Comparison of ENCODE assay signal across 8 cellular contexts in genomic region chr7:151410405-151411390, GRCh38. TPM values are rescaled to one million over a fixed set of nuclear protein-coding genes. Genes with fewer than 3 reads are reported as not detected.
DNase-seq lines count a peak whose midpoint lies in the region; ATAC-seq, FAIRE-seq and TF ChIP-seq lines count a peak whose summit lies in the region.
"Had no signal": no experiment of that assay in that cellular context is flagged by ENCODE, and none has a peak within 500 bp of the region (broad histone marks: within the 10 kb centered on the region; RNA-seq: fewer than 3 reads in every experiment).

No MANE protein-coding gene starts in this region.

- H4K5ac ChIP-seq in IMR-90 (ENCODE audit: low read depth, low read length) = no peak overlapping the region

- peaks cover 72% of the 10 kb centered on the region for H3K27me3 ChIP-seq in IMR-90 (ENCODE audit: control insufficient read depth, insufficient read depth, low read length)
- H3K27me3 ChIP-seq in small intestine (ENCODE audit: control insufficient read depth in 2 of 2, insufficient read depth in 2 of 2, low read length in 2 of 2) = peaks cover 4 to 7% of the 10 kb centered on the region in 2 donors

- H3K18ac ChIP-seq in IMR-90 (ENCODE audit: low read depth, low read length) = no peak overlapping the region; the same call in 1 of the 2 replicates

- no peak overlapping the region for H3K56ac ChIP-seq in IMR-90 (ENCODE audit: extremely low read depth, insufficient read depth, low read length)

- TF ChIP-seq CTCF in IMR-90 (conservative IDR thresholded peaks at IDR 0.05; ENCODE audit: low read depth, low read length) = no peak

- no peak for TF ChIP-seq POLR2A in IMR-90 (IDR thresholded peaks at IDR 0.05; ENCODE audit: low read depth, low read length)

- no peak overlapping the region for H4K8ac ChIP-seq in IMR-90 (ENCODE audit: low read depth in 2 of 2, low read length in 2 of 2)

- H2AFZ ChIP-seq in IMR-90 (replicated peaks; ENCODE audit: low read length, poor library complexity) = peak overlapping the region; percentile 72

- POLR2A ChIA-PET in IMR-90 (lab: Charles Lee; ENCODE audit: unreplicated experiment) = no interaction called here

- CTCF ChIA-PET in IMR-90 (lab: Yijun Ruan, JAX) = interaction anchor here (0.6 kb wide), 1 partner anchor 70 kb away, joined by 4 read pairs; no protein-coding TSS in a partner anchor

- H3K4me1 ChIP-seq in IMR-90 (ENCODE audit: control insufficient read depth, insufficient read depth, low read length) = no peaks in the 10 kb centered on the region
- H3K4me1 ChIP-seq in small intestine (ENCODE audit: control insufficient read depth in 2 of 2, insufficient read depth in 1 of 2, low read depth in 1 of 2, low read length in 1 of 2) = peaks cover 0 to 5% of the 10 kb centered on the region in 2 donors

- intact Hi-C loops in IMR-90 (cut with micrococcal nuclease) = no loop called here

- H3K4ac ChIP-seq in IMR-90 (ENCODE audit: low read depth, low read length) = no peak overlapping the region

- WGBS in IMR-90 (ENCODE audit: extremely low coverage in 2 of 2, insufficient read length in 1 of 2), 2 experiments = 6% methylated on average over 12 of the region's 55 CpGs; no CpG with 5 or more reads in 1 of the 2 experiments
- WGBS in small intestine, 3 donors = 23 to 28% (median 26%) methylated on average over 50 to 55 of the region's 55 CpGs

- peak overlapping the region; percentile 36 for H3K4me3 ChIP-seq in IMR-90 (ENCODE audit: insufficient read depth, low read depth, low read length)
- H3K4me3 ChIP-seq in small intestine (ENCODE audit: low read depth in 1 of 2, low read length in 2 of 2) = peak overlapping the region; percentile 36 to 38

- H3K36me3 ChIP-seq in IMR-90 (ENCODE audit: control insufficient read depth, insufficient read depth, low read length) (no peaks in the 10 kb centered on the region), small intestine (ENCODE audit: control insufficient read depth in 2 of 2, insufficient read depth in 2 of 2, low read length in 2 of 2) (no peaks in the 10 kb centered on the region)

- H3K9me1 ChIP-seq in IMR-90 (ENCODE audit: insufficient read depth, low read length) = 0 out of 2 replicates have a peak, but pooled peaks cover 3% of the 10 kb centered on the region

- peak; percentile 75 for ATAC-seq in IMR-90 (ENCODE audit: low read depth)
- ATAC-seq in GM18868 (IDR thresholded peaks at IDR 0.05; ENCODE audit: unreplicated experiment) = no peak
- ATAC-seq in GM18502 (IDR thresholded peaks at IDR 0.05; ENCODE audit: poor library complexity, unreplicated experiment) = no peak
- ATAC-seq in HG03139 (IDR thresholded peaks at IDR 0.05; ENCODE audit: unreplicated experiment) = no peak

- H3K9ac ChIP-seq in IMR-90 (ENCODE audit: low read depth, low read length) = peak overlapping the region; percentile 24; the same call in 1 of the 2 replicates

- no peak overlapping the region for H2BK120ac ChIP-seq in IMR-90 (ENCODE audit: low read depth, low read length)

- H3K79me1 ChIP-seq in IMR-90 (ENCODE audit: low read depth in 1 of 2, low read length in 2 of 2) = no peaks in the 10 kb centered on the region

- H4K20me1 ChIP-seq in IMR-90 (ENCODE audit: insufficient read depth, low read length) = no peaks in the 10 kb centered on the region

- H2BK15ac ChIP-seq in IMR-90 (ENCODE audit: low read depth, low read length) = no peak overlapping the region

- no peak overlapping the region for H4K91ac ChIP-seq in IMR-90 (ENCODE audit: insufficient read depth, low read depth, low read length)

- H3K4me2 ChIP-seq in IMR-90 (ENCODE audit: low read depth, low read length) = peak overlapping the region; percentile 37; the same call in 1 of the 2 replicates

- no peak overlapping the region for H3K14ac ChIP-seq in IMR-90 (replicated peaks; ENCODE audit: low read depth, low read length)

- no TSS peak for BruUV-seq in IMR-90 (replicated peaks; lab: Mats Ljungman, UMichigan)

- H3K9me3 ChIP-seq in IMR-90 (ENCODE audit: control insufficient read depth, insufficient read depth, low read length) (no peaks in the 10 kb centered on the region; the same call in 1 of the 2 replicates), small intestine (ENCODE audit: control insufficient read depth, low read depth) (no peaks in the 10 kb centered on the region)

- no peak overlapping the region for H2BK5ac ChIP-seq in IMR-90 (ENCODE audit: low read depth, low read length, poor library complexity, severe bottlenecking)

- in situ Hi-C loops in IMR-90 (cut with MboI; ENCODE audit: low sequenced_read_pairs) = no loop called here

- dilution Hi-C loops in IMR-90 (cut with HindIII; ENCODE audit: low sequenced_read_pairs, unreplicated experiment) = no loop called here

- no peak overlapping the region for H3K23ac ChIP-seq in IMR-90 (ENCODE audit: low read depth, low read length)

- DNase-seq in IMR-90 (no peak), amniotic epithelial cell (ENCODE audit: low read depth) (peak; percentile 58), iPS-NIHi11 (ENCODE audit: low spot score) (peak; percentile 82), small intestine (no peak)

- no peak overlapping the region for H2BK20ac ChIP-seq in IMR-90 (ENCODE audit: low read depth, low read length)

- no peak for FAIRE-seq in small intestine (lab: Jason Lieb, UNC)

- H3K27ac ChIP-seq in IMR-90 (ENCODE audit: insufficient read depth, low read length) (no peak overlapping the region), small intestine (ENCODE audit: low read depth in 1 of 2, low read length in 1 of 2) (no peak overlapping the region)

- no peak overlapping the region for H2AK5ac ChIP-seq in IMR-90 (ENCODE audit: low read depth, low read length)

- H2AK9ac ChIP-seq in IMR-90 (replicated peaks; ENCODE audit: low read depth, low read length, poor library complexity) = peak overlapping the region; percentile 8

- TF ChIP-seq RAD21 in IMR-90 (IDR thresholded peaks at IDR 0.05; ENCODE audit: low read length) = no peak

TF ChIP-seq in IMR-90, 13 proteins besides CTCF, POLR2A, EP300 and RAD21:
- TF ChIP-seq RFX5 (IDR thresholded peaks at IDR 0.05; ENCODE audit: low read depth, low read length) (no peak), SMC3 (IDR thresholded peaks at IDR 0.05; ENCODE audit: low read depth, low read length) (no peak), MXI1 (IDR thresholded peaks at IDR 0.05; ENCODE audit: borderline replicate concordance, low read depth, low read length) (no peak), BHLHE40 (IDR thresholded peaks at IDR 0.05; ENCODE audit: low read depth, low read length) (no peak), RCOR1 (IDR thresholded peaks at IDR 0.05; ENCODE audit: insufficient replicate concordance, low read length) (no peak), CHD1 (IDR thresholded peaks at IDR 0.05; ENCODE audit: low read depth, low read length) (no peak), MAFK (IDR thresholded peaks at IDR 0.05; ENCODE audit: low read depth, low read length) (no peak), MAZ (IDR thresholded peaks at IDR 0.05; ENCODE audit: borderline replicate concordance, low read depth, low read length) (no peak), ELK1 (IDR thresholded peaks at IDR 0.05; ENCODE audit: borderline replicate concordance, low read depth, low read length) (no peak), NFE2L2 (IDR thresholded peaks at IDR 0.05; ENCODE audit: low read depth, low read length) (no peak), USF2 (IDR thresholded peaks at IDR 0.05; ENCODE audit: low read depth, low read length) (no peak)

RNA-seq across cellular contexts. Expression of gene WDR86, which starts 0.9 kb away (rescaled TPM):
- not detected in 2 replicates for total RNA-seq in IMR-90 (2012; rRNA removed)
- polyA plus RNA-seq in IMR-90 (2012; rRNA removed) = not detected in 2 replicates
- polyA plus RNA-seq in IMR-90 (2012; cell fraction: cytosol; rRNA removed) = 0.11 TPM in 1 of 2 replicates, not detected in the other
- polyA plus RNA-seq in IMR-90 (2012; cell fraction: nucleus; rRNA removed; ENCODE audit: low replicate concordance) = 0.39 and 0.52 TPM in 2 replicates
- 1 to 10 TPM in 2 of 3 donors, not detected in 1; 1.1 to 1.8 TPM for polyA plus RNA-seq in small intestine

RNA-seq across cellular contexts. Expression of gene CRYGN, which starts 29.2 kb away (rescaled TPM):
- total RNA-seq in IMR-90 (2012; rRNA removed) = not detected in 2 replicates
- polyA plus RNA-seq in IMR-90 (2012; rRNA removed) (not detected in 2 replicates), small intestine (under 1 TPM in 1 of 3 donors, not detected in 2; 0.06 TPM)
- polyA plus RNA-seq in IMR-90 (2012; cell fraction: cytosol; rRNA removed) = not detected in 2 replicates
- polyA plus RNA-seq in IMR-90 (2012; cell fraction: nucleus; rRNA removed; ENCODE audit: low replicate concordance) = 0.12 and 0.14 TPM in 2 replicates
- total RNA-seq: renal cortical epithelial cell had no signal

Comparison
In these comparisons a context has a peak if more than half of its experiments do, and no peak if none do; other contexts are left out.
1. DNase-seq: peak in amniotic epithelial cell (single experiment) and iPS-NIHi11 (single experiment); none in IMR-90 (single experiment) and small intestine (single experiment).